9 cellular contexts compared by ENCODE assay signal in the genomic region with DNA sequence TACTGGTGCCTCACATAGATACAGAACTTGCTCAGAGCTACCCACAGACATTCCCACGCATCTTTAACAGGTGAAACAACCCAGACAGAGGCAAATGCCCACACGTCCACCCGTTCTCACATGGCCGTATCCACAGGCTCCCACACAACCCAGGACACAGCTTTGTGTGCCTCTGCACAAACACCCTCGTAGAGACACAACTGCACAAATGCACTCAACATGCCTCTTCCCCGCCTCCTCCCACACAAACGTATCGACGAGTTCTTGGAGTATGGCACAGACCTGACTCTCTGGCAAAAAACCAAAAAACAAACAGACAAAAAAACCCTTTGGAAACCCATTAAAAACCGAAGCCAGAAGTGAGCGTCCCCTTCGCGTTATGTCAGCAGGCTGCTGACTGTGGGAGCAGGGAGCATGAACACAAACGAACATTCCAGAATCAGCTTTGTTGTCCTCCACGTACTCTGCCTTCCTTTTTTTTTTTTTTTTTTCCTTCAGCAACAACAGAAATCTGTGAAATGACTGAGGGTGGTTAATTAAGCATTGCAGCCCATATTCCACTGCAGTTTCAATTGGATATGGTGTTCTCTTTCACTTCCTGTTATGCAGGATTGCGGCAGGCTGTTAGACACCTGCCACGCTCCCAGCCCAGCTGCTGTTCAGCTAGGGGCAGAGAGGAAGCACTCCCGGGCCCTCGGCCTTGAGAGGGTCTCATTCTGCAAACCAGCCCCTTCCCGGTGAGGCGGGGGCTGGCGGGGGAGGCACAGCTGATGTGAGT.
DNase-seq lines count a peak whose midpoint lies in the region; ATAC-seq and TF ChIP-seq lines count a peak whose summit lies in the region.
"Had no signal": no experiment of that assay in that cellular context is flagged by ENCODE, and none has a peak within 500 bp of the region (broad histone marks: within the 10 kb centered on the region; RNA-seq: fewer than 3 reads in every experiment).

No MANE protein-coding gene starts in this region.

- TF ChIP-seq POLR2A in Peyer's patch (IDR thresholded peaks at IDR 0.05), result no peak

- H3K9me3 Mint-ChIP-seq in effector memory CD8-positive, alpha-beta T cell, result peaks cover 0 to 1% of the 10 kb centered on the region in 2 donors

- no peaks in the 10 kb centered on the region for H3K27me3 ChIP-seq in Peyer's patch

- H3K36me3 ChIP-seq in Peyer's patch, result no peaks in the 10 kb centered on the region

- H3K4me3 ChIP-seq in Peyer's patch, result peak overlapping the region in 2 of 4 donors; percentile 38 to 41

- no peak for TF ChIP-seq CTCF in Peyer's patch (IDR thresholded peaks at IDR 0.05)
- no peak for TF ChIP-seq CTCF in GM10266 (IDR thresholded peaks at IDR 0.05; ENCODE audit: control insufficient read depth, insufficient read depth, low read depth, missing control alignments)

- ATAC-seq in GM21360 (IDR thresholded peaks at IDR 0.05; ENCODE audit: unreplicated experiment) (peak; percentile 94), HG03558 (IDR thresholded peaks at IDR 0.05; ENCODE audit: extremely low read depth, unreplicated experiment) (peak; percentile 65)
- ATAC-seq in effector memory CD8-positive, alpha-beta T cell (replicated peaks), result peak; percentile 48

- H3K4me1 ChIP-seq in Peyer's patch, result peaks cover 0 to 11% (median 4%) of the 10 kb centered on the region in 4 donors

- no peaks in the 10 kb centered on the region for H3K36me3 Mint-ChIP-seq in effector memory CD8-positive, alpha-beta T cell (ENCODE audit: insufficient read depth)

- no peaks in the 10 kb centered on the region for H3K9me3 ChIP-seq in Peyer's patch

- H3K27ac Mint-ChIP-seq in effector memory CD8-positive, alpha-beta T cell, result peak overlapping the region; percentile 1 to 90

- H3K4me1 Mint-ChIP-seq in effector memory CD8-positive, alpha-beta T cell (ENCODE audit: low read depth in 2 of 2), result peaks cover 30 to 48% of the 10 kb centered on the region in 2 donors

- DNase-seq in Daoy (ENCODE audit: low read depth), result peak; percentile 27
- DNase-seq in Peyer's patch, result peak in 2 of 3 donors; percentile 67 to 78
- peak in 2 of 3 experiments; percentile 16 to 26 for DNase-seq in effector memory CD8-positive, alpha-beta T cell
- DNase-seq in posterior vena cava (ENCODE audit: low spot score), result peak; percentile 83
- no peak for DNase-seq in COLO829 (ENCODE audit: low spot score)
- DNase-seq in GM10266 (ENCODE audit: extremely low spot score), result no peak

- peak overlapping the region in 3 of 4 donors; percentile 25 to 66 (median 61) for H3K27ac ChIP-seq in Peyer's patch
- H3K27ac ChIP-seq: epithelial cell of prostate had no signal

- H3K27me3 Mint-ChIP-seq in effector memory CD8-positive, alpha-beta T cell, result no peaks in the 10 kb centered on the region

- H3K4me3 Mint-ChIP-seq in effector memory CD8-positive, alpha-beta T cell, result peak overlapping the region; percentile 41 to 69

- intact Hi-C loops in posterior vena cava (cut with DNase I), result no loop called here

Comparison
In these comparisons a context has a peak if more than half of its experiments do, and no peak if none do; other contexts are left out.
1. DNase-seq: peak in Daoy (single experiment), Peyer's patch (2 of 3), effector memory CD8-positive, alpha-beta T cell (2 of 3) and posterior vena cava (single experiment); none in COLO829 (single experiment) and GM10266 (single experiment).
2. Peak in every context shown above with its lines, with median percentiles within 50 percentile points of each other: ATAC-seq.